ENCODE assay signal across 18 cellular contexts in genomic region chr5:158847772-158848171, GRCh38.
DNase-seq lines count a peak whose midpoint lies in the region; ATAC-seq and TF ChIP-seq lines count a peak whose summit lies in the region.
"Had no signal": no experiment of that assay in that cellular context is flagged by ENCODE, and none has a peak within 500 bp of the region (broad histone marks: within the 10 kb centered on the region; RNA-seq: fewer than 3 reads in every experiment).

No MANE protein-coding gene starts in this region.

- H3K36me3 Mint-ChIP-seq in activated B cell treated with CpG ODN at 0.5 μM for 24 hours (ENCODE audit: low read depth), result peaks cover 8% of the 10 kb centered on the region
- peaks cover 4% of the 10 kb centered on the region for H3K36me3 Mint-ChIP-seq in stimulated activated memory B cell treated with anti-CD40 and anti-IgM and Interleukin-4, amounts not matched to agents 10 μg/mL and 1 μg/mL and 100 μg/mL, for 72 hours
- H3K36me3 Mint-ChIP-seq: CD4-positive, CD25-positive, alpha-beta regulatory T cell had no signal

- intact Hi-C loops in activated B cell treated with CpG ODN at 0.5 μM for 24 hours (cut with micrococcal nuclease), result loop anchor here (2.0 to 5.0 kb wide), 4 partner anchors 15 to 35 kb away; no protein-coding TSS in a partner anchor

- peaks cover 53 to 92% (median 90%) of the 10 kb centered on the region in 10 experiments for H3K4me1 ChIP-seq in BLaER1 treated with 17β-estradiol and CSF1 and Interleukin-3, amounts not matched to agents 10 nM and 100 nM
- peaks cover 60% of the 10 kb centered on the region for H3K4me1 ChIP-seq in Karpas-422 (ENCODE audit: low read length)

- no peaks in the 10 kb centered on the region for H3K27me3 ChIP-seq in BLaER1 treated with 17β-estradiol and CSF1 and Interleukin-3, amounts not matched to agents 10 nM and 100 nM
- H3K27me3 ChIP-seq in Karpas-422 (ENCODE audit: low read length), result no peaks in the 10 kb centered on the region

- H3K36me3 ChIP-seq in BLaER1 treated with 17β-estradiol and CSF1 and Interleukin-3, amounts not matched to agents 10 nM and 100 nM, result peaks cover 0 to 79% (median 25%) of the 10 kb centered on the region in 11 experiments; a peak in 13 of 22 replicates
- H3K36me3 ChIP-seq in Karpas-422 (ENCODE audit: insufficient read depth, low read length), result no peaks in the 10 kb centered on the region

- peaks cover 87% of the 10 kb centered on the region for H3K79me2 ChIP-seq in Karpas-422 (ENCODE audit: low read length)

- no peaks in the 10 kb centered on the region for H3K9me3 ChIP-seq in BLaER1 treated with 17β-estradiol and CSF1 and Interleukin-3, amounts not matched to agents 10 nM and 100 nM (replicated peaks in 1 of 11)
- H3K9me3 ChIP-seq in Karpas-422 (ENCODE audit: low read length), result no peaks in the 10 kb centered on the region

- H3K4me3 Mint-ChIP-seq in activated B cell treated with CpG ODN at 0.5 μM for 24 hours, result peak overlapping the region; percentile 13
- no peak overlapping the region for H3K4me3 Mint-ChIP-seq in stimulated activated memory B cell treated with anti-CD40 and anti-IgM and Interleukin-4, amounts not matched to agents 10 μg/mL and 1 μg/mL and 100 μg/mL, for 72 hours
- H3K4me3 Mint-ChIP-seq: CD4-positive, CD25-positive, alpha-beta regulatory T cell had no signal

- TF ChIP-seq CTCF in activated B cell treated with CpG ODN at 0.5 μM for 24 hours (IDR thresholded peaks at IDR 0.05), result no peak

- no peaks in the 10 kb centered on the region for H3K9me2 ChIP-seq in Karpas-422 (replicated peaks; ENCODE audit: insufficient read depth, low read length)

- peaks cover 0 to 91% (median 16%) of the 10 kb centered on the region in 11 experiments; a peak in 12 of 22 replicates for H4K20me1 ChIP-seq in BLaER1 treated with 17β-estradiol and CSF1 and Interleukin-3, amounts not matched to agents 10 nM and 100 nM
- H4K20me1 ChIP-seq in Karpas-422 (ENCODE audit: insufficient read depth, low read depth, low read length), result no peaks in the 10 kb centered on the region

- POLR2A ChIA-PET in activated B cell treated with CpG ODN at 0.5 μM for 24 hours (lab: Charles Lee), result interaction anchor here (0.8 kb wide), 1 partner anchor 20 kb away, joined by 3 read pairs; no protein-coding TSS in a partner anchor

- peak overlapping the region; percentile 8 to 88 (median 76); a peak in 18 of 22 replicates for H3K4me2 ChIP-seq in BLaER1 treated with 17β-estradiol and CSF1 and Interleukin-3, amounts not matched to agents 10 nM and 100 nM
- H3K4me2 ChIP-seq in Karpas-422 (ENCODE audit: low read depth, low read length, poor library complexity, severe bottlenecking), result peak overlapping the region; percentile 43

- ATAC-seq in activated B cell treated with CpG ODN at 0.5 μM for 24 hours (ENCODE audit: low read depth), result no peak
- no peak for ATAC-seq in stimulated activated memory B cell treated with anti-CD40 and anti-IgM and Interleukin-4, amounts not matched to agents 10 μg/mL and 1 μg/mL and 100 μg/mL, for 72 hours

- peak; percentile 55 for DNase-seq in Karpas-422
- no peak for DNase-seq in activated B cell treated with CpG ODN at 0.5 μM for 24 hours
- no peak for DNase-seq in globus pallidus (ENCODE audit: low spot score)
- no peak for DNase-seq in putamen (ENCODE audit: low spot score)
- no peak for DNase-seq in ecto neural progenitor cell (ENCODE audit: low spot score)
- DNase-seq: CD4-positive, CD25-positive, alpha-beta regulatory T cell; DMS79 treated with DMSO at 0.1 percent for 48 hours; IMR-90; MV-4-11; NCI-H1694 treated with DMSO at 0.1 percent for 48 hours; NCI-H2081 treated with DMSO at 0.1 percent for 48 hours; NCI-H2171 treated with DMSO at 0.1 percent for 48 hours; NCI-H524 treated with DMSO at 0.1 percent for 48 hours; SHP77 treated with DMSO at 0.1 percent for 48 hours had no signal

- H3K9me3 Mint-ChIP-seq in activated B cell treated with CpG ODN at 0.5 μM for 24 hours, result no peaks in the 10 kb centered on the region
- no peaks in the 10 kb centered on the region for H3K9me3 Mint-ChIP-seq in stimulated activated memory B cell treated with anti-CD40 and anti-IgM and Interleukin-4, amounts not matched to agents 10 μg/mL and 1 μg/mL and 100 μg/mL, for 72 hours
- H3K9me3 Mint-ChIP-seq: CD4-positive, CD25-positive, alpha-beta regulatory T cell had no signal

- H3K27ac ChIP-seq in BLaER1 treated with 17β-estradiol and CSF1 and Interleukin-3, amounts not matched to agents 10 nM and 100 nM, result peak overlapping the region in 9 of 11 experiments; percentile 61 to 95 (median 87); a peak in 17 of 22 replicates
- peak overlapping the region; percentile 75 for H3K27ac ChIP-seq in Karpas-422 (ENCODE audit: low read length)
- H3K27ac ChIP-seq: RWPE1, SK-N-MC had no signal

- no peak overlapping the region for H3K4me3 ChIP-seq in BLaER1 treated with 17β-estradiol and CSF1 and Interleukin-3, amounts not matched to agents 10 nM and 100 nM
- no peak overlapping the region for H3K4me3 ChIP-seq in Karpas-422 (ENCODE audit: low read length)
- H3K4me3 ChIP-seq: SK-N-MC had no signal

- CTCF ChIA-PET in activated B cell treated with CpG ODN at 0.5 μM for 24 hours (lab: Charles Lee), result no interaction called here

- H3K9ac ChIP-seq in BLaER1 treated with 17β-estradiol and CSF1 and Interleukin-3, amounts not matched to agents 10 nM and 100 nM, result peak overlapping the region in 6 of 11 experiments; percentile 71 to 82 (median 74); a peak in 11 of 22 replicates
- no peak overlapping the region for H3K9ac ChIP-seq in Karpas-422 (ENCODE audit: low read length)

- peaks cover 89% of the 10 kb centered on the region for H3K4me1 Mint-ChIP-seq in activated B cell treated with CpG ODN at 0.5 μM for 24 hours
- H3K4me1 Mint-ChIP-seq in stimulated activated memory B cell treated with anti-CD40 and anti-IgM and Interleukin-4, amounts not matched to agents 10 μg/mL and 1 μg/mL and 100 μg/mL, for 72 hours, result peaks cover 90% of the 10 kb centered on the region

- H3K27me3 Mint-ChIP-seq in activated B cell treated with CpG ODN at 0.5 μM for 24 hours, result no peaks in the 10 kb centered on the region
- no peaks in the 10 kb centered on the region for H3K27me3 Mint-ChIP-seq in stimulated activated memory B cell treated with anti-CD40 and anti-IgM and Interleukin-4, amounts not matched to agents 10 μg/mL and 1 μg/mL and 100 μg/mL, for 72 hours

- no peak overlapping the region for H2AFZ ChIP-seq in Karpas-422 (ENCODE audit: low read length)

- H3K27ac Mint-ChIP-seq in activated B cell treated with CpG ODN at 0.5 μM for 24 hours, result peak overlapping the region; percentile 71
- H3K27ac Mint-ChIP-seq in stimulated activated memory B cell treated with anti-CD40 and anti-IgM and Interleukin-4, amounts not matched to agents 10 μg/mL and 1 μg/mL and 100 μg/mL, for 72 hours, result peak overlapping the region; percentile 25
- H3K27ac Mint-ChIP-seq: CD4-positive, CD25-positive, alpha-beta regulatory T cell had no signal
